ENCODE assay signal across 1 cellular context in the genomic region with DNA sequence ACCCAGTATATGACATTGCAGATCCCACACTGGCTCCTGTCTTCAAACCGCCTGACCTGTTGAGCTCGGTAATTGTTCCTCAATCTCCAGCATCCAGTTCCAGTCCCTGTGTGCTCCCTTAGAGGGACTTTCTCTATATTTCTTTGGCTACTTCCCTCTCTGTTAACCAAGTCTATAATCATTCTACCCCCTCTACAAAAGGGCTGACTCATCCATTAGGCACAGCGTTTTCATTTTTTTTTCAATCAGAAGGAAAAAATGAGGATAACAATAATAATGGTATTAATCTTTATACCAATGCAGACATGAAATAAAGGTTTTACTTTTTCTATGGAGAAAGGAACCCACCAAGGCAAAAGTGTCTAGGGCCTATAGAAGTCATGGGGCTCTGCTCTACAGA.
TF ChIP-seq lines count a peak whose summit lies in the region.

No MANE protein-coding gene starts in this region.

TF ChIP-seq in WTC11, 78 proteins besides CTCF, POLR2A, EP300 and RAD21 (continued from another document):
- TF ChIP-seq, protein P1, sequence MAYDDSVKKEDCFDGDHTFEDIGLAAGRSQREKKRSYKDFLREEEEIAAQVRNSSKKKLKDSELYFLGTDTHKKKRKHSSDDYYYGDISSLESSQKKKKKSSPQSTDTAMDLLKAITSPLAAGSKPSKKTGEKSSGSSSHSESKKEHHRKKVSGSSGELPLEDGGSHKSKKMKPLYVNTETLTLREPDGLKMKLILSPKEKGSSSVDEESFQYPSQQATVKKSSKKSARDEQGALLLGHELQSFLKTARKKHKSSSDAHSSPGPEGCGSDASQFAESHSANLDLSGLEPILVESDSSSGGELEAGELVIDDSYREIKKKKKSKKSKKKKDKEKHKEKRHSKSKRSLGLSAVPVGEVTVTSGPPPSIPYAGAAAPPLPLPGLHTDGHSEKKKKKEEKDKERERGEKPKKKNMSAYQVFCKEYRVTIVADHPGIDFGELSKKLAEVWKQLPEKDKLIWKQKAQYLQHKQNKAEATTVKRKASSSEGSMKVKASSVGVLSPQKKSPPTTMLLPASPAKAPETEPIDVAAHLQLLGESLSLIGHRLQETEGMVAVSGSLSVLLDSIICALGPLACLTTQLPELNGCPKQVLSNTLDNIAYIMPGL (CRISPR knock-in tag; IDR thresholded peaks at IDR 0.05): no peak
- TF ChIP-seq, protein P2, sequence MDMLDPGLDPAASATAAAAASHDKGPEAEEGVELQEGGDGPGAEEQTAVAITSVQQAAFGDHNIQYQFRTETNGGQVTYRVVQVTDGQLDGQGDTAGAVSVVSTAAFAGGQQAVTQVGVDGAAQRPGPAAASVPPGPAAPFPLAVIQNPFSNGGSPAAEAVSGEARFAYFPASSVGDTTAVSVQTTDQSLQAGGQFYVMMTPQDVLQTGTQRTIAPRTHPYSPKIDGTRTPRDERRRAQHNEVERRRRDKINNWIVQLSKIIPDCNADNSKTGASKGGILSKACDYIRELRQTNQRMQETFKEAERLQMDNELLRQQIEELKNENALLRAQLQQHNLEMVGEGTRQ (CRISPR knock-in tag; IDR thresholded peaks at IDR 0.05): no peak
- TF ChIP-seq IRF2 (CRISPR knock-in tag; IDR thresholded peaks at IDR 0.05; ENCODE audit: borderline replicate concordance, low read depth): no peak
- TF ChIP-seq, protein P3, sequence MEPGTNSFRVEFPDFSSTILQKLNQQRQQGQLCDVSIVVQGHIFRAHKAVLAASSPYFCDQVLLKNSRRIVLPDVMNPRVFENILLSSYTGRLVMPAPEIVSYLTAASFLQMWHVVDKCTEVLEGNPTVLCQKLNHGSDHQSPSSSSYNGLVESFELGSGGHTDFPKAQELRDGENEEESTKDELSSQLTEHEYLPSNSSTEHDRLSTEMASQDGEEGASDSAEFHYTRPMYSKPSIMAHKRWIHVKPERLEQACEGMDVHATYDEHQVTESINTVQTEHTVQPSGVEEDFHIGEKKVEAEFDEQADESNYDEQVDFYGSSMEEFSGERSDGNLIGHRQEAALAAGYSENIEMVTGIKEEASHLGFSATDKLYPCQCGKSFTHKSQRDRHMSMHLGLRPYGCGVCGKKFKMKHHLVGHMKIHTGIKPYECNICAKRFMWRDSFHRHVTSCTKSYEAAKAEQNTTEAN (CRISPR knock-in tag; IDR thresholded peaks at IDR 0.05): no peak
- TF ChIP-seq SOX15 (CRISPR knock-in tag; IDR thresholded peaks at IDR 0.05): no peak
- TF ChIP-seq GTF2I (CRISPR knock-in tag; conservative IDR thresholded peaks at IDR 0.05): no peak
- TF ChIP-seq, protein P4, sequence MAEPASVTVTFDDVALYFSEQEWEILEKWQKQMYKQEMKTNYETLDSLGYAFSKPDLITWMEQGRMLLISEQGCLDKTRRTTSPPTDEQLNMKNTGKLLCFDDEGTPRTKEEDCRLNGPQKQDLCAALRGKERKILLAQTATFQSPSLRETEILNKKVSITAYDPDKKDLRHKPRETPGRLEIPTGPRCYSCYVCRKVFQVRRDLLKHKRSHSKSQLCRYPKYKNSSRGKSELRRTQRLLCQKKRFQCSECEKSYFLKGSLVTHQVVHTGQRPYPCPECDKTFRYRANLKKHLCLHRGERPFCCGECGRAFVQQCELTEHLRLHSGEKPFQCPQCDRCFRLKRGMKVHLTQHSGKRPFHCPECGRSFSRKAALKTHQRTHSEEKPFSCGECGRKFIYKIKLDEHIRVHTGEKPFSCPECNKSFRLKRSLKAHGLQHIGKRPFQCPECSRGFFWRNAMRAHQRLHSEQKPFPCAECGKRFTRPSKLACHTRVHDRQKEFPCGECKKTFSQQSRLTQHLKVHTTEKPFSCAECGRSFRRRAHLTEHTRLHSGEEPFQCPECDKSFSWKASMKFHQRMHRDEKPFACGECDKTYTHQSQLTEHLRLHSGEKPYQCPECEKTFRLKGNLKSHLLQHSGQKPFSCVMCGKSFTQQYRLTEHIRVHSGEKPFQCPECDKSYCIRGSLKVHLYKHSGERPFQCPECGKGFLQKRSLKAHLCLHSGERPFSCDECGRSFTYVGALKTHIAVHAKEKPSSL (CRISPR knock-in tag; conservative IDR thresholded peaks at IDR 0.05): no peak
- TF ChIP-seq, protein P5, sequence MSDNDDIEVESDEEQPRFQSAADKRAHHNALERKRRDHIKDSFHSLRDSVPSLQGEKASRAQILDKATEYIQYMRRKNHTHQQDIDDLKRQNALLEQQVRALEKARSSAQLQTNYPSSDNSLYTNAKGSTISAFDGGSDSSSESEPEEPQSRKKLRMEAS (CRISPR knock-in tag; IDR thresholded peaks at IDR 0.05): no peak
- no peak for TF ChIP-seq GABPB1 (CRISPR knock-in tag; IDR thresholded peaks at IDR 0.05)
